1 cellular context compared by ENCODE assay signal in the genomic region with DNA sequence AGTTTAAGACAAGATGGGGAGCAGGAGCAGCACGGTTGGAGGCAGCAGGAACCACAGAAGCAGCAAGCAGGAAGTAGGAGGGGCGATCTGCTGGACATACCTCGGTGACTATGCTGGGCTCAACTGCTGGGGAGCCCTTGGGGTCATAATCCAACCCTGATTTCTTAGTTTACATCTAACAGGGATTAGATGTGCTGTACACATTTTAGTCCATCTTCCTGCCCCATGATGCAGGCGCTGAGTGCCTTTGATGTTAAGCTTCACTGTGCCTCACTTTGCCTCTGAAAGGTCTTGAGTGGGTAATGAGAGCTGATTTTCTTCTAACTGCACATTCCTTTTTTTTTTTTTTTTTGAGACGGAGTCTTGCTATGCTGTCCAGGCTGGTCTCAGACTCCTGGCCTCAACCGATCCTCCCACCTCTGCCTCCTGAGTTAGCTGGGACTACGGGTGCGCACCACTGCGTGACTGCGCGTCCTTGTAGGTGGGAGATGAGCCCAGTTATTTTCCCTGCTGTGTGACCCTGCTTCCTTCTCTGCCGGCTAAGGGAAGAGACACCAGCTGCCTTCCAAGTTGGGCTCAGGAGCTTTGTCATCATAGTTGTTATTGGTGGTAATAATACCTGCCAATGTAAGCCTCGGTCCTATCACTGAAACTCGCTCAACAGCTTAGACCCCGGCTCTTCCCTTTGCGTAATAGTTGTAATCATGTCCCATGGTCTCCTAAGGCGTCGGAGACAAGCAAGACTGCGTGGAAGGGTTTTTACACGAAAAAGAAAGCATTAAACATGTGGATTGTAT.
TF ChIP-seq lines count a peak whose summit lies in the region.

No MANE protein-coding gene starts in this region.

TF ChIP-seq in SK-N-SH, 30 proteins besides CTCF, POLR2A, EP300 and RAD21:
- TF ChIP-seq, protein P1, sequence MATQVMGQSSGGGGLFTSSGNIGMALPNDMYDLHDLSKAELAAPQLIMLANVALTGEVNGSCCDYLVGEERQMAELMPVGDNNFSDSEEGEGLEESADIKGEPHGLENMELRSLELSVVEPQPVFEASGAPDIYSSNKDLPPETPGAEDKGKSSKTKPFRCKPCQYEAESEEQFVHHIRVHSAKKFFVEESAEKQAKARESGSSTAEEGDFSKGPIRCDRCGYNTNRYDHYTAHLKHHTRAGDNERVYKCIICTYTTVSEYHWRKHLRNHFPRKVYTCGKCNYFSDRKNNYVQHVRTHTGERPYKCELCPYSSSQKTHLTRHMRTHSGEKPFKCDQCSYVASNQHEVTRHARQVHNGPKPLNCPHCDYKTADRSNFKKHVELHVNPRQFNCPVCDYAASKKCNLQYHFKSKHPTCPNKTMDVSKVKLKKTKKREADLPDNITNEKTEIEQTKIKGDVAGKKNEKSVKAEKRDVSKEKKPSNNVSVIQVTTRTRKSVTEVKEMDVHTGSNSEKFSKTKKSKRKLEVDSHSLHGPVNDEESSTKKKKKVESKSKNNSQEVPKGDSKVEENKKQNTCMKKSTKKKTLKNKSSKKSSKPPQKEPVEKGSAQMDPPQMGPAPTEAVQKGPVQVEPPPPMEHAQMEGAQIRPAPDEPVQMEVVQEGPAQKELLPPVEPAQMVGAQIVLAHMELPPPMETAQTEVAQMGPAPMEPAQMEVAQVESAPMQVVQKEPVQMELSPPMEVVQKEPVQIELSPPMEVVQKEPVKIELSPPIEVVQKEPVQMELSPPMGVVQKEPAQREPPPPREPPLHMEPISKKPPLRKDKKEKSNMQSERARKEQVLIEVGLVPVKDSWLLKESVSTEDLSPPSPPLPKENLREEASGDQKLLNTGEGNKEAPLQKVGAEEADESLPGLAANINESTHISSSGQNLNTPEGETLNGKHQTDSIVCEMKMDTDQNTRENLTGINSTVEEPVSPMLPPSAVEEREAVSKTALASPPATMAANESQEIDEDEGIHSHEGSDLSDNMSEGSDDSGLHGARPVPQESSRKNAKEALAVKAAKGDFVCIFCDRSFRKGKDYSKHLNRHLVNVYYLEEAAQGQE (IDR thresholded peaks at IDR 0.05; ENCODE audit: low read depth, low read length), result no peak
- TF ChIP-seq FOSL2 (IDR thresholded peaks at IDR 0.05; ENCODE audit: borderline replicate concordance, low read depth), result no peak
- TF ChIP-seq FOXM1 (IDR thresholded peaks at IDR 0.05; ENCODE audit: low read depth), result no peak
- no peak for TF ChIP-seq FOXJ3 (CRISPR knock-in tag; IDR thresholded peaks at IDR 0.05)
